In genomic region chr2:88077076-88077475, GRCh38 we compare ENCODE assay signal across 28 cellular contexts. TPM values are rescaled to one million over a fixed set of nuclear protein-coding genes. Genes with fewer than 3 reads are reported as not detected.
DNase-seq lines count a peak whose midpoint lies in the region; FAIRE-seq and TF ChIP-seq lines count a peak whose summit lies in the region.
"Had no signal": no experiment of that assay in that cellular context is flagged by ENCODE, and none has a peak within 500 bp of the region (broad histone marks: within the 10 kb centered on the region; RNA-seq: fewer than 3 reads in every experiment).

No MANE protein-coding gene starts in this region.

- peak overlapping the region in 1 of 3 experiments; percentile 46 for H3K4me3 Mint-ChIP-seq in nephron
- H3K4me3 Mint-ChIP-seq in immature natural killer cell, result no peak overlapping the region
- H3K4me3 Mint-ChIP-seq: activated naive CD4-positive, alpha-beta T cell treated with anti-CD3 and anti-CD28 coated beads for 36 hours; activated T-cell treated with anti-CD3 and anti-CD28 coated beads, Interleukin-2, amount 50 U/mL, for 72 hours; CD8-positive, alpha-beta memory T cell; IgD-negative memory B cell; WTC11 had no signal

- H3K27me3 ChIP-seq in cardiac muscle cell, result no peaks in the 10 kb centered on the region
- H3K27me3 ChIP-seq: stomach, tibial artery had no signal

- no peak for FAIRE-seq in frontal cortex (lab: Jason Lieb, UNC)
- FAIRE-seq: A549, GM12892, H1 had no signal

- H3K9me3 Mint-ChIP-seq in nephron (no peaks in the 10 kb centered on the region), immature natural killer cell (peaks cover 0 to 1% (median 0%) of the 10 kb centered on the region in 6 donors)
- H3K9me3 Mint-ChIP-seq: activated T-cell treated with anti-CD3 and anti-CD28 coated beads, Interleukin-2, amount 50 U/mL, for 72 hours; CD8-positive, alpha-beta memory T cell had no signal

- H3K4me1 Mint-ChIP-seq in nephron (peaks cover 31% of the 10 kb centered on the region), immature natural killer cell (no peaks in the 10 kb centered on the region)
- H3K4me1 Mint-ChIP-seq: CD8-positive, alpha-beta memory T cell; IgD-negative memory B cell had no signal

- H3K36me3 Mint-ChIP-seq in nephron (ENCODE audit: low read depth) (no peaks in the 10 kb centered on the region), immature natural killer cell (no peaks in the 10 kb centered on the region)
- H3K36me3 Mint-ChIP-seq: IgD-negative memory B cell had no signal

- H3K4me1 ChIP-seq in cardiac muscle cell (ENCODE audit: low read depth), result peaks cover 63% of the 10 kb centered on the region
- H3K4me1 ChIP-seq: A549, prostate gland, stomach, tibial artery had no signal

- H3K36me3 ChIP-seq in cardiac muscle cell, result peaks cover 5% of the 10 kb centered on the region
- H3K36me3 ChIP-seq: prostate gland, stomach, tibial artery had no signal

- H3K27ac Mint-ChIP-seq in nephron, result peak overlapping the region in 2 of 3 experiments; percentile 32 to 85
- no peak overlapping the region for H3K27ac Mint-ChIP-seq in immature natural killer cell
- H3K27ac Mint-ChIP-seq: activated naive CD4-positive, alpha-beta T cell treated with anti-CD3 and anti-CD28 coated beads for 36 hours; activated T-cell treated with anti-CD3 and anti-CD28 coated beads, Interleukin-2, amount 50 U/mL, for 72 hours; CD8-positive, alpha-beta memory T cell; WTC11 had no signal

- peak overlapping the region; percentile 98 for H3K27ac ChIP-seq in cardiac muscle cell
- H3K27ac ChIP-seq: A549, epithelial cell of prostate, prostate gland, stomach, tibial artery had no signal

- DNase-seq in NCI-H82 (lab: John Stamatoyannopoulos, UW), result peak; percentile 23
- no peak for DNase-seq in NCI-H82 treated with DMSO at 0.1 percent for 48 hours (lab: John Stamatoyannopoulos, UW; ENCODE audit: unreplicated experiment)
- peak in 1 of 2 donors; percentile 88 for DNase-seq in cardiac muscle cell (ENCODE audit: low read depth in 1 of 2, low spot score in 1 of 2)
- DNase-seq in frontal cortex (ENCODE audit: low spot score in 2 of 2), result no peak
- DNase-seq in immature natural killer cell, result no peak
- no peak for DNase-seq in GOT3 (lab: John Stamatoyannopoulos, UW)
- DNase-seq in GM19238 (ENCODE audit: insufficient read length, low spot score), result no peak
- DNase-seq: activated CD4-positive, alpha-beta T cell treated with anti-CD3 and anti-CD28 coated beads, Interleukin-2, amount 50 U/mL, for 4 hours; activated naive CD4-positive, alpha-beta T cell treated with anti-CD3 and anti-CD28 coated beads for 36 hours; activated T-cell treated with anti-CD3 and anti-CD28 coated beads, Interleukin-2, amount 50 U/mL, for 72 hours; CD8-positive, alpha-beta memory T cell; DMS153; effector CD4-positive, alpha-beta T cell; mammary epithelial cell; NCI-H1105; NCI-H2029 treated with DMSO at 0.1 percent for 48 hours; NCI-H748 treated with DMSO at 0.1 percent for 48 hours; stimulated activated CD4-positive, alpha-beta T cell treated with anti-CD3 and anti-CD28 coated beads, Interleukin-2, amount 100 ng/mL, for 24 hours; stomach; tibial artery had no signal

- no peaks in the 10 kb centered on the region for H3K9me3 ChIP-seq in cardiac muscle cell (ENCODE audit: low read depth)
- H3K9me3 ChIP-seq: A549, prostate gland, stomach, tibial artery had no signal

- H3K27me3 Mint-ChIP-seq in nephron (ENCODE audit: low read depth) (no peaks in the 10 kb centered on the region), immature natural killer cell (ENCODE audit: low read depth in 3 of 3) (peaks cover 3 to 7% (median 3%) of the 10 kb centered on the region in 3 donors)

- TF ChIP-seq CTCF in cardiac muscle cell (IDR thresholded peaks at IDR 0.05; ENCODE audit: low read depth, low read length), result no peak
- no peak for TF ChIP-seq CTCF in nephron (IDR thresholded peaks at IDR 0.05; ENCODE audit: unreplicated experiment in 3 of 3)

- H3K4me3 ChIP-seq in cardiac muscle cell, result no peak overlapping the region
- H3K4me3 ChIP-seq: A549, prostate gland, stomach, tibial artery had no signal

RNA-seq across cellular contexts. Expression of gene SMYD1, which starts 9.5 kb away (rescaled TPM):
- total RNA-seq in cardiac muscle cell, result 289 and 375 TPM in 2 replicates
- polyA plus RNA-seq in cardiac muscle cell, result 211 and 303 TPM in 2 replicates
- total RNA-seq in frontal cortex, result not detected
- polyA plus RNA-seq in immature natural killer cell, result not detected
- total RNA-seq: activated naive CD4-positive, alpha-beta T cell treated with anti-CD3 and anti-CD28 coated beads for 36 hours; activated T-cell treated with anti-CD3 and anti-CD28 coated beads, Interleukin-2, amount 50 U/mL, for 72 hours; CD8-positive, alpha-beta memory T cell; H1; WTC11 had no signal
- polyA plus RNA-seq: A549; CD8-positive, alpha-beta memory T cell; IgD-negative memory B cell; mammary epithelial cell had no signal

RNA-seq across cellular contexts. Expression of gene KRCC1, which starts 21.5 kb away (rescaled TPM):
- total RNA-seq in cardiac muscle cell (26.6 and 26.7 TPM in 2 replicates), frontal cortex (17.1 TPM)
- polyA plus RNA-seq in cardiac muscle cell (26.5 and 29.5 TPM in 2 replicates), immature natural killer cell (10 to 100 TPM; 31.1 to 36.6 (median 33.1) TPM)

RNA-seq across cellular contexts. Expression of gene FABP1, which starts 50.8 kb away (rescaled TPM):
- total RNA-seq in cardiac muscle cell (not detected in 2 replicates), frontal cortex (not detected)
- polyA plus RNA-seq in cardiac muscle cell (0.24 and 0.45 TPM in 2 replicates), immature natural killer cell (not detected)
- total RNA-seq: activated naive CD4-positive, alpha-beta T cell treated with anti-CD3 and anti-CD28 coated beads for 36 hours; activated T-cell treated with anti-CD3 and anti-CD28 coated beads, Interleukin-2, amount 50 U/mL, for 72 hours; CD8-positive, alpha-beta memory T cell; H1; mammary epithelial cell; prostate gland had no signal
- polyA plus RNA-seq: A549; CD8-positive, alpha-beta memory T cell; IgD-negative memory B cell; mammary epithelial cell had no signal

Comparison
In these comparisons a context has a peak if more than half of its experiments do, and no peak if none do; other contexts are left out.
1. H3K27ac Mint-ChIP-seq: peak in nephron (2 of 3); none in immature natural killer cell (0 of 6).
2. RNA of gene SMYD1, which starts 9.5 kb away (total RNA-seq): 289 to 375 TPM in cardiac muscle cell; not detected in frontal cortex (single experiment); every median in the first group is over 100 times any median in the second.